In the genomic region with DNA sequence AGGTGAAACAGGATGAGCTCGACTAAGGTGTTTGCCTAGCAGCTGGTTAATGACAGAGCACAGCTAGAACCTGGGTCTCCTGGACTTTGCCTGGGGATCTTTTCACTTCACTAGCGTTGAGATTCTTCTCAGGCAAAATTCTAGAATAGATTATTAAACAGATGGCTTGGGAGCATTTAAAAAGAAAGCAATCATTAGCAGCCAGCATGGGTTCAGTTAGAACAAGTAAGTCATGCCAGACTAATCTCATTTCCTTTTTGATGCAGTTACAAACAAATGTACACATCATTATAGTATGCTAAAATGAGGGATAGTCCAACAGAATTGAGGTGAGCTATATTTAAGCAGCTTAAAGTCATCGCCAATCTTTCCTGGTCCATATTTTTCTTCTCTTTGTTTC, we compare ENCODE assay signal across 1 cellular context.
TF ChIP-seq lines count a peak whose summit lies in the region.

No MANE protein-coding gene starts in this region.

TF ChIP-seq in HepG2, 621 proteins besides CTCF, POLR2A, EP300 and RAD21 (continued from another document):
- TF ChIP-seq, protein P1, sequence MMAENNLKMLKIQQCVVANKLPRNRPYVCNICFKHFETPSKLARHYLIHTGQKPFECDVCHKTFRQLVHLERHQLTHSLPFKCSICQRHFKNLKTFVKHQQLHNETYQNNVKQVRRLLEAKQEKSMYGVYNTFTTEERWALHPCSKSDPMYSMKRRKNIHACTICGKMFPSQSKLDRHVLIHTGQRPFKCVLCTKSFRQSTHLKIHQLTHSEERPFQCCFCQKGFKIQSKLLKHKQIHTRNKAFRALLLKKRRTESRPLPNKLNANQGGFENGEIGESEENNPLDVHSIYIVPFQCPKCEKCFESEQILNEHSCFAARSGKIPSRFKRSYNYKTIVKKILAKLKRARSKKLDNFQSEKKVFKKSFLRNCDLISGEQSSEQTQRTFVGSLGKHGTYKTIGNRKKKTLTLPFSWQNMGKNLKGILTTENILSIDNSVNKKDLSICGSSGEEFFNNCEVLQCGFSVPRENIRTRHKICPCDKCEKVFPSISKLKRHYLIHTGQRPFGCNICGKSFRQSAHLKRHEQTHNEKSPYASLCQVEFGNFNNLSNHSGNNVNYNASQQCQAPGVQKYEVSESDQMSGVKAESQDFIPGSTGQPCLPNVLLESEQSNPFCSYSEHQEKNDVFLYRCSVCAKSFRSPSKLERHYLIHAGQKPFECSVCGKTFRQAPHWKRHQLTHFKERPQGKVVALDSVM (CRISPR knock-in tag; IDR thresholded peaks at IDR 0.05): no peak
- TF ChIP-seq RARG (CRISPR knock-in tag; IDR thresholded peaks at IDR 0.05; ENCODE audit: low read depth) (no peak), ZFP91 (CRISPR knock-in tag; IDR thresholded peaks at IDR 0.05; ENCODE audit: borderline replicate concordance) (no peak), NR2F2 (IDR thresholded peaks at IDR 0.05; ENCODE audit: borderline replicate concordance, low read depth) (no peak), ETV6 (CRISPR knock-in tag; conservative IDR thresholded peaks at IDR 0.05) (no peak)
TF ChIP-seq in HepG2: peak in this region for 0.
